Comparison of ENCODE assay signal across 19 cellular contexts in the genomic region with DNA sequence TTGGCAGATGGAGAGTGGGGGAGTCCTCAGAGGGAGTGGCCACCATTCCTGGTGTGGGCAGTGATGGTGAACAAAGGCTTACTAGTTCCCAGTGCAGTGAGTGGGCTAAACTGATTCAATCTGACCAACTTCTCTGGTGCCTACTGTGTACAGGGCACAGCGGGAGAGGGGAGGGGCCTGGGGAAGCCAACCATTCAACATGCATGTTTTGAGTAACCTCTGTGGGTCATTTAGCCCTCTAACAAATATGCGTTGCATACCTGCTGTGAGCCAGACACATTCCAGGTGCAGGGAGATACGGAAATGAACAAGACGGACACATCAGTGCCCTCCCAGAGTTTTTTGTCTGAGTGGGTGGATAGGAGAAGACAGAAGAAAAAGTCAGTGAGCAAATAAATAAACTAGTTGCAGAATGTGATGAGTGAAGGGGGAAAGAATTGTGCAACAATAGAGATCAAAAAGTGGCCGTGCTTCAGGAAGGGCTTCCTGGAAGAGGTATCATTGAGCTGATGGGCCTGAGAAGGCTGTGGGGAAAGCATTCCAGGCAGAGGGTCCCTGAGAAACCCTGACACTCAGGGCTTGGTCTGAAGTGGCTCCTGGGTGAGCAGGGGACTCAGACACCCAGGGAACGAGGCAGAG.
DNase-seq lines count a peak whose midpoint lies in the region; ATAC-seq, FAIRE-seq and TF ChIP-seq lines count a peak whose summit lies in the region.
"Had no signal": no experiment of that assay in that cellular context is flagged by ENCODE, and none has a peak within 500 bp of the region (broad histone marks: within the 10 kb centered on the region; RNA-seq: fewer than 3 reads in every experiment).

No MANE protein-coding gene starts in this region.

- intact Hi-C loops in activated naive CD4-positive, alpha-beta T cell treated with anti-CD3 and anti-CD28 coated beads for 36 hours (cut with micrococcal nuclease), result no loop called here

- H3K27me3 Mint-ChIP-seq in neural progenitor cell (ENCODE audit: insufficient read depth, low read depth), result peaks cover 4% of the 10 kb centered on the region
- peaks cover 2% of the 10 kb centered on the region for H3K27me3 Mint-ChIP-seq in activated naive CD4-positive, alpha-beta T cell treated with anti-CD3 and anti-CD28 coated beads for 36 hours (ENCODE audit: low read depth)

- FAIRE-seq in RCC 7860 (lab: Jason Lieb, UNC), result no peak
- FAIRE-seq: endothelial cell of umbilical vein had no signal

- peak; percentile 9 for DNase-seq in RCC 7860 (ENCODE audit: low spot score)
- no peak for DNase-seq in epithelial cell of prostate (ENCODE audit: low read depth, low spot score)
- no peak for DNase-seq in neural progenitor cell (ENCODE audit: low spot score)
- no peak for DNase-seq in activated naive CD4-positive, alpha-beta T cell treated with anti-CD3 and anti-CD28 coated beads for 36 hours
- DNase-seq: adrenal gland; glutamatergic neuron; immature natural killer cell; NCI-H2081 treated with DMSO at 0.1 percent for 48 hours; NCI-H774; stimulated activated CD4-positive, alpha-beta T cell treated with anti-CD3 and anti-CD28 coated beads, Interleukin-2, amount 100 ng/mL, for 24 hours had no signal

- peaks cover 57% of the 10 kb centered on the region for H3K4me1 Mint-ChIP-seq in neural progenitor cell
- no peaks in the 10 kb centered on the region for H3K4me1 Mint-ChIP-seq in activated naive CD4-positive, alpha-beta T cell treated with anti-CD3 and anti-CD28 coated beads for 36 hours (ENCODE audit: low read depth)
- H3K4me1 Mint-ChIP-seq: activated T-helper 17 cell treated with anti-CD3 and anti-CD28 coated beads, Interleukin-2, amount 50 U/mL, for 72 hours; immature natural killer cell had no signal

- H3K9me3 ChIP-seq in HEK293 (ENCODE audit: control insufficient read depth, insufficient read depth, low read depth, low read length), result no peaks in the 10 kb centered on the region
- no peaks in the 10 kb centered on the region for H3K9me3 ChIP-seq in neural progenitor cell (ENCODE audit: low read depth)
- H3K9me3 ChIP-seq: adrenal gland had no signal

- H3K4me1 ChIP-seq in HEK293 (ENCODE audit: control insufficient read depth, insufficient read depth, low read length), result no peaks in the 10 kb centered on the region
- H3K4me1 ChIP-seq in neural progenitor cell, result peaks cover 45% of the 10 kb centered on the region

- no peak overlapping the region for H3K27ac ChIP-seq in HEK293 (ENCODE audit: extremely low read depth, low read depth, low read length)
- peak overlapping the region; percentile 56 for H3K27ac ChIP-seq in epithelial cell of prostate
- no peak overlapping the region for H3K27ac ChIP-seq in neural progenitor cell
- H3K27ac ChIP-seq: adrenal gland, VCaP had no signal

- TF ChIP-seq CTCF in HEK293 (tag by site-specific recombination; IDR thresholded peaks at IDR 0.05), result no peak
- no peak for TF ChIP-seq CTCF in neural progenitor cell (IDR thresholded peaks at IDR 0.05)

- H4K20me1 ChIP-seq in neural progenitor cell (ENCODE audit: low read depth), result peaks cover 12% of the 10 kb centered on the region

- CTCF ChIA-PET in HEK293 (lab: Yijun Ruan, JAX), result no interaction called here
- CTCF ChIA-PET in activated naive CD4-positive, alpha-beta T cell treated with anti-CD3 and anti-CD28 coated beads for 36 hours (lab: Charles Lee), result no interaction called here

- H3K4me2 ChIP-seq in neural progenitor cell, result no peak overlapping the region

- H3K79me2 ChIP-seq in neural progenitor cell (ENCODE audit: low read depth), result peaks cover 11% of the 10 kb centered on the region

- H2AFZ ChIP-seq in neural progenitor cell (replicated peaks), result no peak overlapping the region

- POLR2A ChIA-PET in HEK293 (lab: Yijun Ruan, JAX), result no interaction called here

- peaks cover 0 to 9% of the 10 kb centered on the region in 2 experiments; a peak in 1 of 3 replicates for H3K36me3 ChIP-seq in HEK293 (ENCODE audit: control insufficient read depth in 2 of 2, insufficient read depth in 1 of 2, low read length in 2 of 2)
- no peaks in the 10 kb centered on the region for H3K36me3 ChIP-seq in neural progenitor cell
- H3K36me3 ChIP-seq: adrenal gland had no signal

- H3K4me3 Mint-ChIP-seq in neural progenitor cell, result peak overlapping the region; percentile 49
- no peak overlapping the region for H3K4me3 Mint-ChIP-seq in activated naive CD4-positive, alpha-beta T cell treated with anti-CD3 and anti-CD28 coated beads for 36 hours
- H3K4me3 Mint-ChIP-seq: activated T-helper 17 cell treated with anti-CD3 and anti-CD28 coated beads, Interleukin-2, amount 50 U/mL, for 72 hours; immature natural killer cell had no signal

- H3F3A ChIP-seq in neural progenitor cell (ENCODE audit: low read depth), result peaks cover 27% of the 10 kb centered on the region

- no peaks in the 10 kb centered on the region for H3K9me3 Mint-ChIP-seq in neural progenitor cell
- H3K9me3 Mint-ChIP-seq in activated naive CD4-positive, alpha-beta T cell treated with anti-CD3 and anti-CD28 coated beads for 36 hours, result no peaks in the 10 kb centered on the region
- H3K9me3 Mint-ChIP-seq: activated T-helper 17 cell treated with anti-CD3 and anti-CD28 coated beads, Interleukin-2, amount 50 U/mL, for 72 hours; immature natural killer cell had no signal

- H3K9ac ChIP-seq in neural progenitor cell, result no peak overlapping the region

- peaks cover 7% of the 10 kb centered on the region for H3K36me3 Mint-ChIP-seq in neural progenitor cell
- H3K36me3 Mint-ChIP-seq in activated naive CD4-positive, alpha-beta T cell treated with anti-CD3 and anti-CD28 coated beads for 36 hours (ENCODE audit: low read depth), result no peaks in the 10 kb centered on the region
- H3K36me3 Mint-ChIP-seq: immature natural killer cell had no signal

- H3K4me3 ChIP-seq in HEK293 (ENCODE audit: low read depth, low read length) (no peak overlapping the region), neural progenitor cell (no peak overlapping the region)
- H3K4me3 ChIP-seq: adrenal gland had no signal

- no peaks in the 10 kb centered on the region for H3K27me3 ChIP-seq in neural progenitor cell
- H3K27me3 ChIP-seq: adrenal gland had no signal

- peak overlapping the region; percentile 59 for H3K27ac Mint-ChIP-seq in neural progenitor cell
- H3K27ac Mint-ChIP-seq in activated naive CD4-positive, alpha-beta T cell treated with anti-CD3 and anti-CD28 coated beads for 36 hours, result no peak overlapping the region
- H3K27ac Mint-ChIP-seq: activated T-helper 17 cell treated with anti-CD3 and anti-CD28 coated beads, Interleukin-2, amount 50 U/mL, for 72 hours; immature natural killer cell had no signal

- ATAC-seq in GM19397 (IDR thresholded peaks at IDR 0.05; ENCODE audit: unreplicated experiment), result no peak
- ATAC-seq in HG03039 (IDR thresholded peaks at IDR 0.05; ENCODE audit: unreplicated experiment), result no peak
- no peak for ATAC-seq in activated CD4-positive, CD25-positive, alpha-beta regulatory T cell treated with anti-CD3 and anti-CD28 coated beads, Interleukin-2, amount 50 U/mL, for 24 hours
- ATAC-seq: activated T-helper 17 cell treated with anti-CD3 and anti-CD28 coated beads, Interleukin-2, amount 50 U/mL, for 72 hours; HCT116; sciatic nerve had no signal

TF ChIP-seq in HEK293, 187 proteins besides CTCF, POLR2A, EP300 and RAD21 (continues in another document):
- TF ChIP-seq, protein P1, sequence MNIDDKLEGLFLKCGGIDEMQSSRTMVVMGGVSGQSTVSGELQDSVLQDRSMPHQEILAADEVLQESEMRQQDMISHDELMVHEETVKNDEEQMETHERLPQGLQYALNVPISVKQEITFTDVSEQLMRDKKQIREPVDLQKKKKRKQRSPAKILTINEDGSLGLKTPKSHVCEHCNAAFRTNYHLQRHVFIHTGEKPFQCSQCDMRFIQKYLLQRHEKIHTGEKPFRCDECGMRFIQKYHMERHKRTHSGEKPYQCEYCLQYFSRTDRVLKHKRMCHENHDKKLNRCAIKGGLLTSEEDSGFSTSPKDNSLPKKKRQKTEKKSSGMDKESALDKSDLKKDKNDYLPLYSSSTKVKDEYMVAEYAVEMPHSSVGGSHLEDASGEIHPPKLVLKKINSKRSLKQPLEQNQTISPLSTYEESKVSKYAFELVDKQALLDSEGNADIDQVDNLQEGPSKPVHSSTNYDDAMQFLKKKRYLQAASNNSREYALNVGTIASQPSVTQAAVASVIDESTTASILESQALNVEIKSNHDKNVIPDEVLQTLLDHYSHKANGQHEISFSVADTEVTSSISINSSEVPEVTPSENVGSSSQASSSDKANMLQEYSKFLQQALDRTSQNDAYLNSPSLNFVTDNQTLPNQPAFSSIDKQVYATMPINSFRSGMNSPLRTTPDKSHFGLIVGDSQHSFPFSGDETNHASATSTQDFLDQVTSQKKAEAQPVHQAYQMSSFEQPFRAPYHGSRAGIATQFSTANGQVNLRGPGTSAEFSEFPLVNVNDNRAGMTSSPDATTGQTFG (tag by site-specific recombination; IDR thresholded peaks at IDR 0.05; ENCODE audit: borderline replicate concordance), result no peak
- TF ChIP-seq ZNF585B (tag by site-specific recombination; IDR thresholded peaks at IDR 0.05) (no peak), KLF8 (tag by site-specific recombination; IDR thresholded peaks at IDR 0.05) (no peak), ZNF629 (tag by site-specific recombination; IDR thresholded peaks at IDR 0.05) (no peak), ZFP69B (tag by site-specific recombination; IDR thresholded peaks at IDR 0.05) (no peak), ZFHX2 (tag by site-specific recombination; conservative IDR thresholded peaks at IDR 0.05) (peak; percentile 69), ZNF830 (tag by site-specific recombination; IDR thresholded peaks at IDR 0.05; ENCODE audit: low read depth) (no peak), ZFP3 (tag by site-specific recombination; IDR thresholded peaks at IDR 0.05; ENCODE audit: low read depth) (no peak), ZNF530 (tag by site-specific recombination; IDR thresholded peaks at IDR 0.05; ENCODE audit: low read depth) (no peak), EGR2 (tag by site-specific recombination; IDR thresholded peaks at IDR 0.05; ENCODE audit: low read depth) (peak; percentile 77), ZNF133 (tag by site-specific recombination; IDR thresholded peaks at IDR 0.05) (no peak)
- TF ChIP-seq, protein P2, sequence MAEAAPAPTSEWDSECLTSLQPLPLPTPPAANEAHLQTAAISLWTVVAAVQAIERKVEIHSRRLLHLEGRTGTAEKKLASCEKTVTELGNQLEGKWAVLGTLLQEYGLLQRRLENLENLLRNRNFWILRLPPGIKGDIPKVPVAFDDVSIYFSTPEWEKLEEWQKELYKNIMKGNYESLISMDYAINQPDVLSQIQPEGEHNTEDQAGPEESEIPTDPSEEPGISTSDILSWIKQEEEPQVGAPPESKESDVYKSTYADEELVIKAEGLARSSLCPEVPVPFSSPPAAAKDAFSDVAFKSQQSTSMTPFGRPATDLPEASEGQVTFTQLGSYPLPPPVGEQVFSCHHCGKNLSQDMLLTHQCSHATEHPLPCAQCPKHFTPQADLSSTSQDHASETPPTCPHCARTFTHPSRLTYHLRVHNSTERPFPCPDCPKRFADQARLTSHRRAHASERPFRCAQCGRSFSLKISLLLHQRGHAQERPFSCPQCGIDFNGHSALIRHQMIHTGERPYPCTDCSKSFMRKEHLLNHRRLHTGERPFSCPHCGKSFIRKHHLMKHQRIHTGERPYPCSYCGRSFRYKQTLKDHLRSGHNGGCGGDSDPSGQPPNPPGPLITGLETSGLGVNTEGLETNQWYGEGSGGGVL (tag by site-specific recombination; IDR thresholded peaks at IDR 0.05), result no peak
